In the genomic region with DNA sequence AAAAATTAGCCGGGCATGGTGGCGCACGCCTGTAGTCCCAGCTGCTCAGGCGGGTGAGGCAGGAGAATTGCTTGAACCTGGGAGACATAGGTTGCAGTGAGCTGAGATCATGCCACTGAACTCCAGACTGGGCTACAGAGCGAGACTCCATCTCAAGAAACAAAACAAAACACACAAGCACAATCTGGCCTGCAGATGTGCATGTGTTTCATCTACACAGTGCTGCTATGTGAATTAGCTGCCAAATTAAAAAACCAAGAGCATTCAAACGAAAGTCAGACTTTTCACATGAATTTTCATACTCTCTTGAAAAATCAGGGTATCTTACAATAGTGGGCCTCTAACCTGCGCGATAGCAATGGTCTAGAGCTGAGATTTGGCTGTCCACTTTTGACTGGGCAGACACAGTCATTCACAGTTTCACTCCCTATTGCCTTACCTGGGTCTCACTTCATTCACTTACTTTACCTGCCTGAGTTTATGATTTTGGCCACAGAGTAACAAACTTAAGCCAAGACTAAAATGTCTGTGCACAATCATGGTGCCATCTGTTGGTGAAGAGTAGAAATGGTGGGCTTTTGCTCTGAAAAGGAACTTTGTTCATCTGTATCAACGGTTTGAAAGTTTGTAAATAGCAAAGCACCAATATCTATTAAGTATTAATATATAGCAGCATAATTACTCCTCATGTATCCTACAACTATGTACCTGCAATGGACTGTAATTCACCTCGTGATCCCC, we compare ENCODE assay signal across 11 cellular contexts.
DNase-seq lines count a peak whose midpoint lies in the region; ATAC-seq and TF ChIP-seq lines count a peak whose summit lies in the region.
"Had no signal": no experiment of that assay in that cellular context is flagged by ENCODE, and none has a peak within 500 bp of the region (broad histone marks: within the 10 kb centered on the region; RNA-seq: fewer than 3 reads in every experiment).

No MANE protein-coding gene starts in this region.

- POLR2A ChIA-PET in A673 (lab: Charles Lee; ENCODE audit: low non-redundant PET) = no interaction called here

- no peaks in the 10 kb centered on the region for H3K9me3 Mint-ChIP-seq in T-helper 2 cell treated with Interferon-gamma antibody and Interleukin-4, amounts not matched to agents 5 μg/mL and 100 μg/mL, for 36 hours
- no peaks in the 10 kb centered on the region for H3K9me3 Mint-ChIP-seq in effector memory CD8-positive, alpha-beta T cell
- H3K9me3 Mint-ChIP-seq: activated naive CD4-positive, alpha-beta T cell treated with anti-CD3 and anti-CD28 coated beads, Interleukin-2, amount 10 ng/mL, durations not matched to agents 7 days and 5 days had no signal

- H3K27ac Mint-ChIP-seq in T-helper 2 cell treated with Interferon-gamma antibody and Interleukin-4, amounts not matched to agents 5 μg/mL and 100 μg/mL, for 36 hours = no peak overlapping the region
- H3K27ac Mint-ChIP-seq in effector memory CD8-positive, alpha-beta T cell = no peak overlapping the region
- H3K27ac Mint-ChIP-seq: activated naive CD4-positive, alpha-beta T cell treated with anti-CD3 and anti-CD28 coated beads, Interleukin-2, amount 10 ng/mL, durations not matched to agents 7 days and 5 days had no signal

- no peaks in the 10 kb centered on the region for H3K27me3 ChIP-seq in A673 (replicated peaks; ENCODE audit: insufficient read depth, low read depth, low read length, poor library complexity)

- ATAC-seq in GM19351 (IDR thresholded peaks at IDR 0.05; ENCODE audit: unreplicated experiment) (peak; percentile 50), esophagus mucosa (no peak), GM19324 (IDR thresholded peaks at IDR 0.05; ENCODE audit: low FRiP score, unreplicated experiment) (no peak)
- ATAC-seq in effector memory CD8-positive, alpha-beta T cell (replicated peaks) = no peak

- BruUV-seq in A673 (replicated peaks; lab: Mats Ljungman, UMichigan) = no TSS peak

- H3K4me3 ChIP-seq in A673 (ENCODE audit: low read depth, low read length, poor library complexity, severe bottlenecking) = no peak overlapping the region

- peak; percentile 64 for TF ChIP-seq CTCF in A673 (conservative IDR thresholded peaks at IDR 0.05; ENCODE audit: low read depth, low read length)

- no peaks in the 10 kb centered on the region for H3K4me1 Mint-ChIP-seq in T-helper 2 cell treated with Interferon-gamma antibody and Interleukin-4, amounts not matched to agents 5 μg/mL and 100 μg/mL, for 36 hours (ENCODE audit: low read depth)
- H3K4me1 Mint-ChIP-seq in effector memory CD8-positive, alpha-beta T cell (ENCODE audit: low read depth in 2 of 2) = no peaks in the 10 kb centered on the region
- H3K4me1 Mint-ChIP-seq: activated naive CD4-positive, alpha-beta T cell treated with anti-CD3 and anti-CD28 coated beads, Interleukin-2, amount 10 ng/mL, durations not matched to agents 7 days and 5 days had no signal

- no peaks in the 10 kb centered on the region for H3K9me3 ChIP-seq in A673 (ENCODE audit: low read depth, low read length, poor library complexity, severe bottlenecking)

- no peaks in the 10 kb centered on the region for H3K4me1 ChIP-seq in A673 (ENCODE audit: insufficient read depth, low read length, poor library complexity, severe bottlenecking)

- no peak overlapping the region for H3K27ac ChIP-seq in A673 (ENCODE audit: low read depth, low read length, poor library complexity, severe bottlenecking)

- CTCF ChIA-PET in A673 (lab: Charles Lee) = no interaction called here

- no peak overlapping the region for H3K4me3 Mint-ChIP-seq in T-helper 2 cell treated with Interferon-gamma antibody and Interleukin-4, amounts not matched to agents 5 μg/mL and 100 μg/mL, for 36 hours
- no peak overlapping the region for H3K4me3 Mint-ChIP-seq in effector memory CD8-positive, alpha-beta T cell
- H3K4me3 Mint-ChIP-seq: activated naive CD4-positive, alpha-beta T cell treated with anti-CD3 and anti-CD28 coated beads, Interleukin-2, amount 10 ng/mL, durations not matched to agents 7 days and 5 days had no signal

- DNase-seq in A673 (ENCODE audit: low spot score) (no peak), SW480 (ENCODE audit: low spot score) (peak; percentile 1), iPS-NIHi7 (ENCODE audit: extremely low spot score) (peak; percentile 34)
- no peak for DNase-seq in T-helper 2 cell treated with Interferon-gamma antibody and Interleukin-4, amounts not matched to agents 5 μg/mL and 100 μg/mL, for 36 hours (ENCODE audit: low spot score)
- DNase-seq in effector memory CD8-positive, alpha-beta T cell = no peak
- DNase-seq: activated naive CD4-positive, alpha-beta T cell treated with anti-CD3 and anti-CD28 coated beads, Interleukin-2, amount 10 ng/mL, durations not matched to agents 7 days and 5 days; hippocampal formation; NCI-H1436 treated with DMSO at 0.1 percent for 48 hours had no signal

- peaks cover 16% of the 10 kb centered on the region for H3K27me3 Mint-ChIP-seq in T-helper 2 cell treated with Interferon-gamma antibody and Interleukin-4, amounts not matched to agents 5 μg/mL and 100 μg/mL, for 36 hours (ENCODE audit: low read depth)
- peaks cover 26 to 29% of the 10 kb centered on the region in 2 donors for H3K27me3 Mint-ChIP-seq in effector memory CD8-positive, alpha-beta T cell

- no peaks in the 10 kb centered on the region for H3K36me3 Mint-ChIP-seq in T-helper 2 cell treated with Interferon-gamma antibody and Interleukin-4, amounts not matched to agents 5 μg/mL and 100 μg/mL, for 36 hours (ENCODE audit: low read depth)
- H3K36me3 Mint-ChIP-seq in effector memory CD8-positive, alpha-beta T cell (ENCODE audit: insufficient read depth) = no peaks in the 10 kb centered on the region
- H3K36me3 Mint-ChIP-seq: activated naive CD4-positive, alpha-beta T cell treated with anti-CD3 and anti-CD28 coated beads, Interleukin-2, amount 10 ng/mL, durations not matched to agents 7 days and 5 days had no signal

- H3K36me3 ChIP-seq in A673 (ENCODE audit: insufficient read depth, low read length, poor library complexity, severe bottlenecking) = no peaks in the 10 kb centered on the region

- intact Hi-C loops in A673 (cut with micrococcal nuclease; ENCODE audit: unreplicated experiment) = no loop called here

Comparison
In these comparisons a context has a peak if more than half of its experiments do, and no peak if none do; other contexts are left out.
1. DNase-seq: peak in SW480 (single experiment) and iPS-NIHi7 (single experiment); none in A673 (single experiment), T-helper 2 cell treated with Interferon-gamma antibody and Interleukin-4, amounts not matched to agents 5 μg/mL and 100 μg/mL, for 36 hours (single experiment) and effector memory CD8-positive, alpha-beta T cell (0 of 3).